ENCODE assay signal across 10 cellular contexts in the genomic region with DNA sequence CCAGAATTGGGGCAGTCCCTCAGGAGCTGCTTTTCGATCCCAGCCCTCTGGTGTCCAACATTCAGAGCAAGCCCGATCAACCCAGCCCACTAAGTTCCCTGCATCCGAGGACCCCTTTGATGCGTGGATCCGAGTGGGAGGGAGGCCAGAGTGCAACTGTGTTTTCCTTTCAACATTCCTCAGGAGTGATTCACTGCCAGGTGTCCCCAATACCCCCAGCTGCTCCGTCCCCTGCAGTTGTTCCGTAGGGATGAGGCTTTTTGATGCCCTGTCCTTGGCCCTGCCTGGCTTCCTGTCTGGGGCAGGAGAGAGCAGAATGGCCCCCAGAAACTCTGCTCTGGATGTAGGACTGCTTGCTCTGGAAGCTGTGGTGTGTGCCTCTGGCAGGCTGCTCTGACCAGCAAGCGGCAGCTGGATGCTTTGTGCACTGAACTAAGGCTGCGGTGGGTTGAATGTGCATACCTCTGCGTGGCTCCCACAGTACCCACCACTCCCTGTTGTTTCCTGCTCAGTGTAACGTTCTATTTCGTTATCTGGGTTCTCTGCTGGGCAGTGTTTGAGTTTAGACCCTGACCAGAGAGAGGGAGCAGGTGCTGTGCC.
DNase-seq lines count a peak whose midpoint lies in the region; TF ChIP-seq lines count a peak whose summit lies in the region.
"Had no signal": no experiment of that assay in that cellular context is flagged by ENCODE, and none has a peak within 500 bp of the region (broad histone marks: within the 10 kb centered on the region; RNA-seq: fewer than 3 reads in every experiment).

No MANE protein-coding gene starts in this region.

- H3K9me3 ChIP-seq in neural progenitor cell (ENCODE audit: low read depth) (no peaks in the 10 kb centered on the region), spleen (no peaks in the 10 kb centered on the region)

- peak; percentile 11 for DNase-seq in ACHN
- DNase-seq in RPMI7951 (ENCODE audit: low read depth), result peak; percentile 80
- DNase-seq in glomerular visceral epithelial cell (ENCODE audit: extremely low spot score), result peak; percentile 91
- DNase-seq in neural progenitor cell (ENCODE audit: low spot score), result peak; percentile 44
- DNase-seq in activated CD4-positive, CD25-positive, alpha-beta regulatory T cell treated with anti-CD3 and anti-CD28 coated beads, Interleukin-2, amount 50 U/mL, for 72 hours, result no peak
- no peak for DNase-seq in NCI-H1092 (lab: John Stamatoyannopoulos, UW)
- DNase-seq in activated CD4-positive, CD25-positive, alpha-beta regulatory T cell (lab: John Stamatoyannopoulos, UW), result no peak
- no peak for DNase-seq in spleen
- DNase-seq: activated naive CD8-positive, alpha-beta T cell treated with anti-CD3 and anti-CD28 coated beads for 36 hours; T-helper 2 cell had no signal

- no peaks in the 10 kb centered on the region for H3K36me3 ChIP-seq in neural progenitor cell
- no peaks in the 10 kb centered on the region for H3K36me3 ChIP-seq in spleen

- no peak overlapping the region for H3K27ac Mint-ChIP-seq in neural progenitor cell
- H3K27ac Mint-ChIP-seq: activated naive CD8-positive, alpha-beta T cell treated with anti-CD3 and anti-CD28 coated beads for 36 hours had no signal

- TF ChIP-seq POLR2A in spleen (IDR thresholded peaks at IDR 0.05), result no peak

- H3K36me3 Mint-ChIP-seq in neural progenitor cell, result no peaks in the 10 kb centered on the region
- H3K36me3 Mint-ChIP-seq: activated naive CD8-positive, alpha-beta T cell treated with anti-CD3 and anti-CD28 coated beads for 36 hours had no signal

- H3K4me1 ChIP-seq in neural progenitor cell (peaks cover 13% of the 10 kb centered on the region), spleen (no peaks in the 10 kb centered on the region)

- peak overlapping the region; percentile 66 for H2AFZ ChIP-seq in neural progenitor cell (replicated peaks)

- H3F3A ChIP-seq in neural progenitor cell (ENCODE audit: low read depth), result no peaks in the 10 kb centered on the region

- in situ Hi-C loops in ACHN (cut with HindIII; ENCODE audit: low pct_ligation_motif_present, low pct_unique_long_range_greater_than_20kb, low sequenced_read_pairs), result no loop called here

- peaks cover 19% of the 10 kb centered on the region for H3K4me1 Mint-ChIP-seq in neural progenitor cell
- H3K4me1 Mint-ChIP-seq: activated naive CD8-positive, alpha-beta T cell treated with anti-CD3 and anti-CD28 coated beads for 36 hours had no signal

- peaks cover 2% of the 10 kb centered on the region for H3K27me3 Mint-ChIP-seq in neural progenitor cell (ENCODE audit: insufficient read depth, low read depth)

- no peak overlapping the region for H3K9ac ChIP-seq in neural progenitor cell

- H3K27ac ChIP-seq in neural progenitor cell (no peak overlapping the region), spleen (no peak overlapping the region)

- H3K4me3 ChIP-seq in neural progenitor cell (no peak overlapping the region), spleen (no peak overlapping the region)

- H3K9me3 Mint-ChIP-seq in neural progenitor cell, result peaks cover 4% of the 10 kb centered on the region
- H3K9me3 Mint-ChIP-seq: activated naive CD8-positive, alpha-beta T cell treated with anti-CD3 and anti-CD28 coated beads for 36 hours had no signal

- no peaks in the 10 kb centered on the region for H3K27me3 ChIP-seq in neural progenitor cell
- peaks cover 0 to 17% (median 0%) of the 10 kb centered on the region in 7 donors for H3K27me3 ChIP-seq in spleen (replicated peaks in 1 of 7)

- H4K20me1 ChIP-seq in neural progenitor cell (ENCODE audit: low read depth), result no peaks in the 10 kb centered on the region

- intact Hi-C loops in spleen (cut with DNase I; ENCODE audit: low total_unique reads), result no loop called here

- TF ChIP-seq CTCF in neural progenitor cell (IDR thresholded peaks at IDR 0.05) (no peak), spleen (IDR thresholded peaks at IDR 0.05 in 8 of 11, conservative IDR thresholded peaks at IDR 0.05 in 3 of 11) (no peak)

- H3K79me2 ChIP-seq in neural progenitor cell (ENCODE audit: low read depth), result no peaks in the 10 kb centered on the region

- no peak overlapping the region for H3K4me2 ChIP-seq in neural progenitor cell

- 44 to 70% (median 59%) methylated on average over 11 to 12 of the region's 12 CpGs for WGBS in spleen, 5 donors

- H3K4me3 Mint-ChIP-seq in neural progenitor cell, result no peak overlapping the region
- H3K4me3 Mint-ChIP-seq: activated naive CD8-positive, alpha-beta T cell treated with anti-CD3 and anti-CD28 coated beads for 36 hours had no signal

Comparison
In these comparisons a context has a peak if more than half of its experiments do, and no peak if none do; other contexts are left out.
1. DNase-seq: peak in ACHN (single experiment), RPMI7951 (single experiment), glomerular visceral epithelial cell (single experiment) and neural progenitor cell (single experiment); none in activated CD4-positive, CD25-positive, alpha-beta regulatory T cell treated with anti-CD3 and anti-CD28 coated beads, Interleukin-2, amount 50 U/mL, for 72 hours (single experiment), NCI-H1092 (single experiment), activated CD4-positive, CD25-positive, alpha-beta regulatory T cell (0 of 4) and spleen (single experiment).